ENCODE assay signal across 11 cellular contexts in genomic region chr2:143083636-143084035, GRCh38. TPM values are rescaled to one million over a fixed set of nuclear protein-coding genes. Genes with fewer than 3 reads are reported as not detected.
DNase-seq lines count a peak whose midpoint lies in the region; ATAC-seq and TF ChIP-seq lines count a peak whose summit lies in the region.
"Had no signal": no experiment of that assay in that cellular context is flagged by ENCODE, and none has a peak within 500 bp of the region (broad histone marks: within the 10 kb centered on the region; RNA-seq: fewer than 3 reads in every experiment).

No MANE protein-coding gene starts in this region.

- no peak for TF ChIP-seq CTCF in choroid plexus epithelial cell (conservative IDR thresholded peaks at IDR 0.05; ENCODE audit: low read depth, low read length)

- H3K27me3 Mint-ChIP-seq in activated CD4-positive, alpha-beta T cell treated with anti-CD3 and anti-CD28 coated beads, Interleukin-2, amount 10 ng/mL, durations not matched to agents 7 days and 5 days: no peaks in the 10 kb centered on the region

- H3K4me1 Mint-ChIP-seq in activated CD4-positive, alpha-beta T cell treated with anti-CD3 and anti-CD28 coated beads, Interleukin-2, amount 10 ng/mL, durations not matched to agents 7 days and 5 days: peaks cover 30% of the 10 kb centered on the region
- peaks cover 18% of the 10 kb centered on the region for H3K4me1 Mint-ChIP-seq in stimulated activated effector memory CD8-positive, alpha-beta T cell treated with anti-CD3 and anti-CD28 coated beads, Interleukin-12 subunit alpha, Interleukin-12 subunit beta, amount 100 ng/mL, for 72 hours

- ATAC-seq in stimulated activated effector memory CD8-positive, alpha-beta T cell treated with anti-CD3 and anti-CD28 coated beads, Interleukin-12 subunit alpha, Interleukin-12 subunit beta, amount 100 ng/mL, for 72 hours: peak; percentile 78
- ATAC-seq in HG03521 (IDR thresholded peaks at IDR 0.05; ENCODE audit: unreplicated experiment): no peak
- ATAC-seq in HG03139 (IDR thresholded peaks at IDR 0.05; ENCODE audit: unreplicated experiment): no peak

- POLR2A ChIA-PET in activated CD4-positive, alpha-beta T cell treated with anti-CD3 and anti-CD28 coated beads, Interleukin-2, amount 10 ng/mL, durations not matched to agents 7 days and 5 days (lab: Charles Lee): no interaction called here

- CTCF ChIA-PET in activated CD4-positive, alpha-beta T cell treated with anti-CD3 and anti-CD28 coated beads, Interleukin-2, amount 10 ng/mL, durations not matched to agents 7 days and 5 days (lab: Charles Lee): interaction anchor here (0.6 to 1.3 kb wide), 6 partner anchors 26 to 1213 kb away, joined by 3 to 4 read pairs (median 3); no protein-coding TSS in a partner anchor

- no peaks in the 10 kb centered on the region for H3K36me3 Mint-ChIP-seq in activated CD4-positive, alpha-beta T cell treated with anti-CD3 and anti-CD28 coated beads, Interleukin-2, amount 10 ng/mL, durations not matched to agents 7 days and 5 days (ENCODE audit: low read depth)
- peaks cover 6% of the 10 kb centered on the region for H3K36me3 Mint-ChIP-seq in stimulated activated effector memory CD8-positive, alpha-beta T cell treated with anti-CD3 and anti-CD28 coated beads, Interleukin-12 subunit alpha, Interleukin-12 subunit beta, amount 100 ng/mL, for 72 hours

- peak overlapping the region; percentile 52 for H3K27ac Mint-ChIP-seq in activated CD4-positive, alpha-beta T cell treated with anti-CD3 and anti-CD28 coated beads, Interleukin-2, amount 10 ng/mL, durations not matched to agents 7 days and 5 days
- H3K27ac Mint-ChIP-seq in stimulated activated effector memory CD8-positive, alpha-beta T cell treated with anti-CD3 and anti-CD28 coated beads, Interleukin-12 subunit alpha, Interleukin-12 subunit beta, amount 100 ng/mL, for 72 hours: peak overlapping the region; percentile 17

- no peak overlapping the region for H3K4me3 ChIP-seq in choroid plexus epithelial cell (ENCODE audit: low read depth, low read length)

- DNase-seq in activated CD4-positive, alpha-beta T cell treated with anti-CD3 and anti-CD28 coated beads, Interleukin-2, amount 10 ng/mL, durations not matched to agents 7 days and 5 days: no peak
- no peak for DNase-seq in activated CD4-positive, alpha-beta T cell treated with anti-CD3 and anti-CD28 coated beads, Interleukin-2, amount 50 U/mL, for 4 hours
- peak; percentile 70 for DNase-seq in MV-4-11 (lab: John Stamatoyannopoulos, UW)
- DNase-seq in choroid plexus epithelial cell (ENCODE audit: low read depth): peak; percentile 83
- no peak for DNase-seq in stimulated activated effector memory CD8-positive, alpha-beta T cell treated with anti-CD3 and anti-CD28 coated beads, Interleukin-12 subunit alpha, Interleukin-12 subunit beta, amount 100 ng/mL, for 72 hours (ENCODE audit: low spot score in 2 of 2)
- DNase-seq in medulla oblongata (ENCODE audit: extremely low spot score): no peak
- DNase-seq: activated gamma-delta T cell treated with Interleukin-2 at 50 U/mL for 16 hours, NCI-H345 had no signal

- no peak overlapping the region for H3K4me3 Mint-ChIP-seq in activated CD4-positive, alpha-beta T cell treated with anti-CD3 and anti-CD28 coated beads, Interleukin-2, amount 10 ng/mL, durations not matched to agents 7 days and 5 days
- no peak overlapping the region for H3K4me3 Mint-ChIP-seq in stimulated activated effector memory CD8-positive, alpha-beta T cell treated with anti-CD3 and anti-CD28 coated beads, Interleukin-12 subunit alpha, Interleukin-12 subunit beta, amount 100 ng/mL, for 72 hours

- H3K9me3 Mint-ChIP-seq in activated CD4-positive, alpha-beta T cell treated with anti-CD3 and anti-CD28 coated beads, Interleukin-2, amount 10 ng/mL, durations not matched to agents 7 days and 5 days: no peaks in the 10 kb centered on the region
- no peaks in the 10 kb centered on the region for H3K9me3 Mint-ChIP-seq in stimulated activated effector memory CD8-positive, alpha-beta T cell treated with anti-CD3 and anti-CD28 coated beads, Interleukin-12 subunit alpha, Interleukin-12 subunit beta, amount 100 ng/mL, for 72 hours

RNA-seq across cellular contexts. Expression of gene ARHGAP15, which starts 45.6 kb away (rescaled TPM):
- total RNA-seq in activated CD4-positive, alpha-beta T cell treated with anti-CD3 and anti-CD28 coated beads, Interleukin-2, amount 10 ng/mL, durations not matched to agents 7 days and 5 days: 100 to 1,000 TPM; 189 to 197 TPM
- total RNA-seq: H1 had no signal

Comparison
In these comparisons a context has a peak if more than half of its experiments do, and no peak if none do; other contexts are left out.
1. DNase-seq: peak in MV-4-11 (single experiment) and choroid plexus epithelial cell (single experiment); none in activated CD4-positive, alpha-beta T cell treated with anti-CD3 and anti-CD28 coated beads, Interleukin-2, amount 10 ng/mL, durations not matched to agents 7 days and 5 days (single experiment), activated CD4-positive, alpha-beta T cell treated with anti-CD3 and anti-CD28 coated beads, Interleukin-2, amount 50 U/mL, for 4 hours (0 of 2), stimulated activated effector memory CD8-positive, alpha-beta T cell treated with anti-CD3 and anti-CD28 coated beads, Interleukin-12 subunit alpha, Interleukin-12 subunit beta, amount 100 ng/mL, for 72 hours (0 of 2) and medulla oblongata (single experiment).